24 cellular contexts compared by ENCODE assay signal in genomic region chr18:8926464-8926863, GRCh38.
"Had no signal": no experiment of that assay in that cellular context is flagged by ENCODE, and none has a peak within 500 bp of the region (broad histone marks: within the 10 kb centered on the region; RNA-seq: fewer than 3 reads in every experiment).

No MANE protein-coding gene starts in this region.

- DNase-seq: IMR-90, MV-4-11, NCI-H1092, NCI-H1105 treated with DMSO at 0.1 percent for 48 hours, NCI-H1417 treated with DMSO at 0.1 percent for 48 hours, NCI-H146, NCI-H1694 treated with DMSO at 0.1 percent for 48 hours, NCI-H1930, NCI-H2081, NCI-H2107, NCI-H2227 treated with DMSO at 0.1 percent for 48 hours, NCI-H524 treated with DMSO at 0.1 percent for 48 hours, NCI-H69, NCI-H774, PC-3, SIG-M5, SW 1271, T-cell had no signal

- H3K9ac ChIP-seq: KMS-11 had no signal

- H3K27ac ChIP-seq: KMS-11, SJSA1, SK-N-MC had no signal

- FAIRE-seq: HepG2 had no signal

- H3K36me3 ChIP-seq: SJSA1 had no signal

- H3K4me3 ChIP-seq: SJSA1, SK-N-MC had no signal

- H3K4me2 ChIP-seq: KMS-11 had no signal

- H3K27me3 ChIP-seq: SJSA1 had no signal

- ATAC-seq: HepG2, Panc1, PC-3, Right ventricle myocardium inferior, T-cell had no signal

- H3K4me1 ChIP-seq: SJSA1 had no signal
